9 cellular contexts compared by ENCODE assay signal in genomic region chr2:230007931-230008707, GRCh38.
DNase-seq lines count a peak whose midpoint lies in the region; ATAC-seq and TF ChIP-seq lines count a peak whose summit lies in the region.
"Had no signal": no experiment of that assay in that cellular context is flagged by ENCODE, and none has a peak within 500 bp of the region (broad histone marks: within the 10 kb centered on the region; RNA-seq: fewer than 3 reads in every experiment).

No MANE protein-coding gene starts in this region.

- H3K4me3 Mint-ChIP-seq in activated CD8-positive, alpha-beta memory T cell treated with anti-CD3 and anti-CD28 coated beads, Interleukin-2, amount 10 ng/mL, durations not matched to agents 7 days and 5 days, result peak overlapping the region; percentile 32
- H3K4me3 Mint-ChIP-seq in endothelial cell (ENCODE audit: unreplicated experiment), result no peak overlapping the region
- H3K4me3 Mint-ChIP-seq: dendritic cell treated with granulocyte-macrophage colony-stimulating factor and Interleukin-4, amounts not matched to agents 40 ng/mL and 50 ng/mL, for 4 days had no signal

- no peaks in the 10 kb centered on the region for H3K27me3 ChIP-seq in DOHH2 (ENCODE audit: control insufficient read depth, low read length)
- no peaks in the 10 kb centered on the region for H3K27me3 ChIP-seq in NT2/D1 (ENCODE audit: insufficient read depth, insufficient read length)

- H4K20me1 ChIP-seq in DOHH2 (ENCODE audit: control insufficient read depth, insufficient read depth, low read depth, low read length), result no peaks in the 10 kb centered on the region

- CTCF ChIA-PET in activated CD8-positive, alpha-beta memory T cell treated with anti-CD3 and anti-CD28 coated beads, Interleukin-2, amount 10 ng/mL, durations not matched to agents 7 days and 5 days (lab: Charles Lee), result interaction anchor here (0.6 to 9.3 kb wide), 19 partner anchors 9 to 853 kb away, joined by 3 to 98 read pairs (median 4); partner anchors contain the start of gene SLC16A14

- no peak overlapping the region for H3K4me3 ChIP-seq in DOHH2 (ENCODE audit: low read length)
- no peak overlapping the region for H3K4me3 ChIP-seq in NT2/D1 (ENCODE audit: insufficient read length, low read depth)

- no peak overlapping the region; the same call in 1 of the 2 replicates for H3K4me2 ChIP-seq in DOHH2 (ENCODE audit: low read length)

- no peaks in the 10 kb centered on the region for H3K36me3 Mint-ChIP-seq in activated CD8-positive, alpha-beta memory T cell treated with anti-CD3 and anti-CD28 coated beads, Interleukin-2, amount 10 ng/mL, durations not matched to agents 7 days and 5 days
- H3K36me3 Mint-ChIP-seq in endothelial cell (ENCODE audit: low read depth, unreplicated experiment), result no peaks in the 10 kb centered on the region

- 0 out of 2 replicates have a peak, but pooled peaks cover 3% of the 10 kb centered on the region for H3K4me1 ChIP-seq in DOHH2 (ENCODE audit: control insufficient read depth, low read length)
- no peaks in the 10 kb centered on the region for H3K4me1 ChIP-seq in NT2/D1 (ENCODE audit: insufficient read depth, insufficient read length)

- no peaks in the 10 kb centered on the region for H3K9me3 ChIP-seq in DOHH2 (ENCODE audit: control insufficient read depth, insufficient read depth, low read length)
- no peaks in the 10 kb centered on the region for H3K9me3 ChIP-seq in NT2/D1 (ENCODE audit: insufficient read depth, low read length)

- TF ChIP-seq CTCF in DOHH2 (IDR thresholded peaks at IDR 0.05; ENCODE audit: low read depth, low read length, poor library complexity, severe bottlenecking) (peak; percentile 83), endothelial cell (IDR thresholded peaks at IDR 0.05; ENCODE audit: unreplicated experiment) (peak; percentile 95)

- H3K27me3 Mint-ChIP-seq in activated CD8-positive, alpha-beta memory T cell treated with anti-CD3 and anti-CD28 coated beads, Interleukin-2, amount 10 ng/mL, durations not matched to agents 7 days and 5 days, result no peaks in the 10 kb centered on the region
- no peaks in the 10 kb centered on the region for H3K27me3 Mint-ChIP-seq in endothelial cell (ENCODE audit: unreplicated experiment)
- H3K27me3 Mint-ChIP-seq: dendritic cell treated with granulocyte-macrophage colony-stimulating factor and Interleukin-4, amounts not matched to agents 40 ng/mL and 50 ng/mL, for 4 days had no signal

- peaks cover 8% of the 10 kb centered on the region for H3K4me1 Mint-ChIP-seq in activated CD8-positive, alpha-beta memory T cell treated with anti-CD3 and anti-CD28 coated beads, Interleukin-2, amount 10 ng/mL, durations not matched to agents 7 days and 5 days
- peaks cover 2% of the 10 kb centered on the region for H3K4me1 Mint-ChIP-seq in endothelial cell (ENCODE audit: unreplicated experiment)

- no peaks in the 10 kb centered on the region for H3F3A ChIP-seq in DOHH2 (ENCODE audit: control insufficient read depth, insufficient read depth)

- ATAC-seq in HG03520 (IDR thresholded peaks at IDR 0.05; ENCODE audit: unreplicated experiment) (peak; percentile 55), GM21526 (IDR thresholded peaks at IDR 0.05; ENCODE audit: low FRiP score, unreplicated experiment) (no peak)
- peak; percentile 53 for ATAC-seq in activated CD8-positive, alpha-beta memory T cell treated with anti-CD3 and anti-CD28 coated beads, Interleukin-2, amount 10 ng/mL, durations not matched to agents 7 days and 5 days

- no peak overlapping the region for H3K27ac Mint-ChIP-seq in activated CD8-positive, alpha-beta memory T cell treated with anti-CD3 and anti-CD28 coated beads, Interleukin-2, amount 10 ng/mL, durations not matched to agents 7 days and 5 days
- peak overlapping the region; percentile 21 for H3K27ac Mint-ChIP-seq in endothelial cell (ENCODE audit: unreplicated experiment)
- H3K27ac Mint-ChIP-seq: dendritic cell treated with granulocyte-macrophage colony-stimulating factor and Interleukin-4, amounts not matched to agents 40 ng/mL and 50 ng/mL, for 4 days had no signal

- H3K36me3 ChIP-seq in DOHH2 (ENCODE audit: control insufficient read depth, low read length) (no peaks in the 10 kb centered on the region), NT2/D1 (ENCODE audit: insufficient read depth, insufficient read length, low read length) (peaks cover 16% of the 10 kb centered on the region)

- no peaks in the 10 kb centered on the region for H3K9me3 Mint-ChIP-seq in activated CD8-positive, alpha-beta memory T cell treated with anti-CD3 and anti-CD28 coated beads, Interleukin-2, amount 10 ng/mL, durations not matched to agents 7 days and 5 days (ENCODE audit: low read depth)
- no peaks in the 10 kb centered on the region for H3K9me3 Mint-ChIP-seq in endothelial cell (ENCODE audit: unreplicated experiment)
- H3K9me3 Mint-ChIP-seq: dendritic cell treated with granulocyte-macrophage colony-stimulating factor and Interleukin-4, amounts not matched to agents 40 ng/mL and 50 ng/mL, for 4 days had no signal

- H3K27ac ChIP-seq in DOHH2 (ENCODE audit: low read depth, low read length), result no peak overlapping the region

- DNase-seq in NT2/D1 (ENCODE audit: low read depth, low spot score) (peak; percentile 64), endothelial cell (ENCODE audit: low spot score) (peak; percentile 81), midbrain (lab: John Stamatoyannopoulos, UW) (peak; percentile 74)
- DNase-seq in activated CD8-positive, alpha-beta memory T cell treated with anti-CD3 and anti-CD28 coated beads, Interleukin-2, amount 10 ng/mL, durations not matched to agents 7 days and 5 days, result peak; percentile 85
- DNase-seq in stimulated activated CD8-positive, alpha-beta memory T cell treated with anti-CD3 and anti-CD28 coated beads, Interleukin-2, amount 100 ng/mL, for 1 hour (ENCODE audit: low read depth in 2 of 2), result peak; percentile 54 to 63

- H3K79me2 ChIP-seq in DOHH2 (ENCODE audit: control insufficient read depth, low read length), result no peaks in the 10 kb centered on the region

- H3K9me2 ChIP-seq in DOHH2 (replicated peaks; ENCODE audit: control insufficient read depth, low read length), result no peaks in the 10 kb centered on the region

- H3K9ac ChIP-seq in NT2/D1 (ENCODE audit: insufficient read length, low read depth), result no peak overlapping the region
